In the genomic region with DNA sequence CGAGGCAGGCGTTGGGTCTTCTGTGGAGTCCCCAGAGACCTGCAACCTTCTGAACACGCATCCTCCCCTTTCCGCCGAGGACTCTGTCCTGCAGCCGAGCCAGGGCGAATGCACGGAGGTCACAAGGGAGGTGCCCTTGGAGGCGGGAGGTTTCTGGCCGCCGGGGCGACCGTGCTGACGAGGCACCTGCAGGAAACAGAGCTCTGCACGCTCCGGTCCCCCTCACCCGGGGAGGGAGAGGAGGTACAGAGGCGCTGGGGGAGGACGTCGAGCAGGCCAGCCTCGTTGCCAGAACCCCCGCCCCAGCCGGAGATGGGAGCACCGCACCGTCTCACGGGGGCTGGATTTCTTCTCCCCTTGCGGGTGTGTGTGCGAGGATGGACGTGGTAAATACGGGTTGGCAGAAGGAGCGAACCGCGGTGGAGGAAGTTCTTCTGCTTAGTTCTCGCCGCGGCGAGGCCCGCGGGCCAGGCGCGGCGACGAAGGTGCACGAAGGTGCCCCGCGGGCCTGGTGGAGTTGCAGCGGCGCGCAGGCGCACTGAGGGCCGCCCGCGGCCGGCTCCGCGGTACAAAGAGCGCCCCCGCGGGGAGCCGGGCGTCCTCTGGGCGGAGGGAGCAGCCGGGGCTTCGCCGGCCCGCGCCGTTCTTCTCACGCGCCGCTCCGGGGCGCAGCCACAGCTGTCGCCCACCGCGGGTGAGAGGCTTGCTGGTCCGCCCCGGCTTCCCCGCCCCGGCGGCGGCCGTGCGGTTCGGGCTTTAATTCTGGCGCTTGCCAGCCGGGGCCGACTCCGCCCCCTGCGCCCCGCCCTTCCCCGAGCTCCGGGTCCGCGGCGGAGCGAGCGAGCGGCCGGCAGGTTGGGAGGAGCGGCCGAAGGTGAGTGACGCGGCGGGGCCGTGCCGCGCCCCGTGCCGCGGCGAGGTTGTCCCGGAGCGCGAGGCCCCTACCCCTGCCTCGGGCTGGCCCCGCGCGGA, we compare ENCODE assay signal across 8 cellular contexts. TPM values are rescaled to one million over a fixed set of nuclear protein-coding genes. Genes with fewer than 3 reads are reported as not detected.
DNase-seq lines count a peak whose midpoint lies in the region; ATAC-seq and TF ChIP-seq lines count a peak whose summit lies in the region.

Gene KANK1, plus strand, starts transcription at position 815 of the 972 bp plus-strand sequence.

- H3K27ac Mint-ChIP-seq in H9, result peak within 1 kb of the TSS in 1 of 3 experiments; percentile 93; a peak in 3 of 7 replicates

- H3K36me3 Mint-ChIP-seq in H9 (ENCODE audit: insufficient read depth in 1 of 3, low read depth in 3 of 3), result peaks cover 0 to 11% (median 3%) of the 10 kb centered on the region in 3 experiments; a peak in 5 of 7 replicates

- H3K56ac ChIP-seq in H9 (ENCODE audit: insufficient read length, low read depth, low read length), result no peak within 1 kb of the TSS

- H4K91ac ChIP-seq in H9 (ENCODE audit: insufficient read length, low read depth, low read length), result no peak within 1 kb of the TSS

- H3K23ac ChIP-seq in H9 (ENCODE audit: insufficient read length, low read depth, low read length), result no peak within 1 kb of the TSS

- peak within 1 kb of the TSS; percentile 46 for H3K9ac ChIP-seq in H9 (ENCODE audit: extremely low read depth, insufficient read length, low read length)

- in situ Hi-C loops in astrocyte of the cerebellum (cut with HindIII; ENCODE audit: low sequenced_read_pairs), result no loop called here

- peaks cover 3% of the 10 kb centered on the region; the same call in 1 of the 2 replicates for H3K27me3 ChIP-seq in H9 (ENCODE audit: insufficient read depth, low read length)
- H3K27me3 ChIP-seq in MG63, result no peaks in the 10 kb centered on the region
- H3K27me3 ChIP-seq in aorta (ENCODE audit: control insufficient read depth in 1 of 2, insufficient read depth in 2 of 2, low read length in 1 of 2), result no peaks in the 10 kb centered on the region

- peak within 1 kb of the TSS; percentile 73 to 90 for H3K4me3 Mint-ChIP-seq in H9

- no peaks in the 10 kb centered on the region for H4K20me1 ChIP-seq in H9 (ENCODE audit: control insufficient read depth, insufficient read depth, insufficient read length)

- no peak within 1 kb of the TSS for H2BK120ac ChIP-seq in H9 (ENCODE audit: low read depth, low read length, poor library complexity, severe bottlenecking)

- H3K9me3 ChIP-seq in H9 (ENCODE audit: control insufficient read depth, low read depth, low read length) (no peaks in the 10 kb centered on the region), MG63 (no peaks in the 10 kb centered on the region), aorta (ENCODE audit: control insufficient read depth, low read length) (no peaks in the 10 kb centered on the region)

- H3K4me3 ChIP-seq in MG63 (peak within 1 kb of the TSS; percentile 75), astrocyte of the cerebellum (ENCODE audit: low read depth, low read length) (peak within 1 kb of the TSS; percentile 48), aorta (ENCODE audit: low read length in 2 of 2) (peak within 1 kb of the TSS; percentile 89 to 90)

- no peak within 1 kb of the TSS; the same call in 1 of the 2 replicates for H2BK15ac ChIP-seq in H9 (ENCODE audit: low read depth, low read length)

- DNase-seq in GM04504 (ENCODE audit: low read depth), result peak; percentile 4
- DNase-seq in H9, result peak; percentile 80
- DNase-seq in MG63, result peak; percentile 88
- DNase-seq in T-helper 9 cell, result peak; percentile 60
- DNase-seq in astrocyte of the cerebellum (ENCODE audit: low read depth), result no peak
- DNase-seq in hepatic stellate cell (ENCODE audit: low spot score), result peak; percentile 56
- no peak for DNase-seq in renal cortical epithelial cell (ENCODE audit: low read depth)
- peak; percentile 77 to 92 for DNase-seq in aorta

- no peak within 1 kb of the TSS for H2BK5ac ChIP-seq in H9 (ENCODE audit: insufficient read length, low read length)

- no peak within 1 kb of the TSS for H2BK20ac ChIP-seq in H9 (ENCODE audit: low read depth, low read length, poor library complexity, severe bottlenecking)

- H3K27me3 Mint-ChIP-seq in H9 (ENCODE audit: low read depth), result peaks cover 49% of the 10 kb centered on the region

- no peak within 1 kb of the TSS for H2BK12ac ChIP-seq in H9 (ENCODE audit: insufficient read length, low read depth, low read length)

- no peaks in the 10 kb centered on the region; the same call in 1 of the 2 replicates for H3K79me2 ChIP-seq in H9 (ENCODE audit: insufficient read depth, low read length)

- no peak within 1 kb of the TSS for H3K27ac ChIP-seq in H9 (ENCODE audit: insufficient read length, low read depth, low read length)
- H3K27ac ChIP-seq in aorta (ENCODE audit: low read depth in 1 of 2, low read length in 2 of 2), result peak within 1 kb of the TSS; percentile 6 to 20

- peak within 1 kb of the TSS; percentile 71 for H3K4me2 ChIP-seq in H9 (ENCODE audit: insufficient read depth, insufficient read length, low read length)

- no peak within 1 kb of the TSS for H3T11ph ChIP-seq in H9 (ENCODE audit: low read length)

- H3K36me3 ChIP-seq in MG63 (peaks cover 30% of the 10 kb centered on the region), aorta (ENCODE audit: control insufficient read depth in 1 of 2, insufficient read depth in 2 of 2, low read length in 1 of 2) (no peaks in the 10 kb centered on the region)

- no CpG with 5 or more reads among the region's 119 CpGs for WGBS in H9 (ENCODE audit: extremely low coverage, insufficient read length, low lambda C conversion rate)
- WGBS in aorta, 2 donors, result 0 to 1% methylated on average over 85 to 119 of the region's 119 CpGs

- H3K79me1 ChIP-seq in H9 (ENCODE audit: insufficient read depth, low read depth, low read length, poor library complexity, severe bottlenecking), result no peaks in the 10 kb centered on the region

- H3K4me1 ChIP-seq in H9 (ENCODE audit: insufficient read depth, low read length), result no peaks in the 10 kb centered on the region
- no peaks in the 10 kb centered on the region for H3K4me1 ChIP-seq in aorta (ENCODE audit: control insufficient read depth in 1 of 2, insufficient read depth in 2 of 2, low read length in 2 of 2)

- no peak within 1 kb of the TSS for H2AFZ ChIP-seq in H9 (ENCODE audit: low read length)

- H3K14ac ChIP-seq in H9 (ENCODE audit: insufficient read depth, low read length), result peak within 1 kb of the TSS; percentile 92

- no peak within 1 kb of the TSS for H4K8ac ChIP-seq in H9 (replicated peaks; ENCODE audit: insufficient read length, low read depth, low read length)

- peak within 1 kb of the TSS; percentile 91 for H3K18ac ChIP-seq in H9 (ENCODE audit: insufficient read length, low read depth, low read length)

- no peak within 1 kb of the TSS for H4K5ac ChIP-seq in H9 (ENCODE audit: insufficient read length, low read depth, low read length)

- no peak within 1 kb of the TSS for H2AK5ac ChIP-seq in H9 (ENCODE audit: insufficient read length, low read length)

- peaks cover 13 to 19% of the 10 kb centered on the region in 2 experiments for H3K4me1 Mint-ChIP-seq in H9

- TF ChIP-seq CTCF in H9 (conservative IDR thresholded peaks at IDR 0.05), result peak; percentile 19; the same call in 2 of the 3 replicates
- TF ChIP-seq CTCF in astrocyte of the cerebellum (IDR thresholded peaks at IDR 0.05; ENCODE audit: low read depth, low read length, missing control alignments), result peak; percentile 11

- peaks cover 13% of the 10 kb centered on the region for H3K23me2 ChIP-seq in H9 (ENCODE audit: insufficient read length, low read depth, low read length, poor library complexity, severe bottlenecking)

- H3K4ac ChIP-seq in H9 (ENCODE audit: low read depth, low read length), result no peak within 1 kb of the TSS

- intact Hi-C loops in aorta (cut with DNase I), result loop anchor here in 1 of 2 donors (5.0 kb wide), 1 partner anchor 43 kb away; no protein-coding TSS in a partner anchor

- H3K9me3 Mint-ChIP-seq in H9, result peaks cover 0 to 6% of the 10 kb centered on the region in 2 experiments; a peak in 2 of 5 replicates

- peak; percentile 88 for ATAC-seq in aorta (ENCODE audit: low FRiP score)

RNA-seq across cellular contexts. Expression of gene KANK1, which starts in this region (rescaled TPM):
- total RNA-seq in H9 (2021) (14.3 and 14.9 TPM in 2 replicates), renal cortical epithelial cell (26.4 and 78.8 TPM in 2 replicates), aorta (100 to 1,000 TPM; 127 to 149 TPM)
- 45.6 and 48.8 TPM in 2 replicates for total RNA-seq in MG63 (2014; rRNA removed; shearing (Covaris generic); ENCODE audit: low replicate concordance)
- 10 to 100 TPM; 71.6 to 80.3 TPM for polyA plus RNA-seq in aorta

Comparison
In these comparisons a context has a peak if more than half of its experiments do, and no peak if none do; other contexts are left out.
1. DNase-seq: peak in GM04504 (single experiment), H9 (single experiment), MG63 (single experiment), T-helper 9 cell (single experiment), hepatic stellate cell (single experiment) and aorta (2 of 2); none in astrocyte of the cerebellum (single experiment) and renal cortical epithelial cell (single experiment).
2. Peak in every context shown above with its lines, with median percentiles within 50 percentile points of each other: H3K4me3 ChIP-seq.